In genomic region chr20:41627001-41627400, GRCh38 we compare ENCODE assay signal across 21 cellular contexts. TPM values are rescaled to one million over a fixed set of nuclear protein-coding genes. Genes with fewer than 3 reads are reported as not detected.
DNase-seq lines count a peak whose midpoint lies in the region; ATAC-seq and TF ChIP-seq lines count a peak whose summit lies in the region.
"Had no signal": no experiment of that assay in that cellular context is flagged by ENCODE, and none has a peak within 500 bp of the region (broad histone marks: within the 10 kb centered on the region; RNA-seq: fewer than 3 reads in every experiment).

No MANE protein-coding gene starts in this region.

- TF ChIP-seq POLR2A in sigmoid colon (IDR thresholded peaks at IDR 0.05) = no peak

- DNase-seq in LHCN-M2 (ENCODE audit: low read depth) (peak; percentile 10), PC-3 (no peak), chondrocyte (ENCODE audit: low spot score) (no peak), brain microvascular endothelial cell (no peak), sigmoid colon (no peak), COLO668 (lab: John Stamatoyannopoulos, UW; ENCODE audit: unreplicated experiment) (no peak)
- DNase-seq: AML-193; Caco-2; CD4-positive, alpha-beta memory T cell; GM23248; H9; NCI-H1694; NCI-H2029 treated with DMSO at 0.1 percent for 48 hours; NCI-H2227 treated with DMSO at 0.1 percent for 48 hours; NCI-H526 treated with DMSO at 0.1 percent for 48 hours; Right ventricle myocardium superior; T-cell had no signal

- H3K79me2 ChIP-seq in PC-3 (ENCODE audit: low read length) = no peaks in the 10 kb centered on the region

- peaks cover 7% of the 10 kb centered on the region for H3K4me1 Mint-ChIP-seq in chondrocyte (ENCODE audit: low read depth)
- H3K4me1 Mint-ChIP-seq: CD4-positive, alpha-beta memory T cell had no signal

- peaks cover 2% of the 10 kb centered on the region for H3K9me3 Mint-ChIP-seq in chondrocyte (ENCODE audit: low read depth)
- H3K9me3 Mint-ChIP-seq: H9, T-cell had no signal

- no peak; the same call in 1 of the 2 replicates for TF ChIP-seq CTCF in PC-3 (conservative IDR thresholded peaks at IDR 0.05; ENCODE audit: low read depth, low read length)
- TF ChIP-seq CTCF in chondrocyte (IDR thresholded peaks at IDR 0.05) = peak; percentile 13
- no peak for TF ChIP-seq CTCF in liver (IDR thresholded peaks at IDR 0.05; ENCODE audit: low read depth, low read length, missing input control)
- no peak for TF ChIP-seq CTCF in brain microvascular endothelial cell (IDR thresholded peaks at IDR 0.05; ENCODE audit: low read depth, low read length, missing control alignments)
- TF ChIP-seq CTCF in sigmoid colon (IDR thresholded peaks at IDR 0.05) = no peak

- H4K20me1 ChIP-seq in PC-3 (ENCODE audit: low read length) = no peaks in the 10 kb centered on the region
- H4K20me1 ChIP-seq: BLaER1 treated with 17β-estradiol and CSF1 and Interleukin-3, amounts not matched to agents 10 nM and 100 nM had no signal

- H3K36me3 ChIP-seq in PC-3 (ENCODE audit: low read depth, low read length) = no peaks in the 10 kb centered on the region
- no peaks in the 10 kb centered on the region for H3K36me3 ChIP-seq in liver (ENCODE audit: control insufficient read depth in 4 of 4, insufficient read depth in 3 of 4, low read depth in 1 of 4, low read length in 3 of 4)
- no peaks in the 10 kb centered on the region for H3K36me3 ChIP-seq in brain microvascular endothelial cell (replicated peaks)
- H3K36me3 ChIP-seq in sigmoid colon = no peaks in the 10 kb centered on the region
- H3K36me3 ChIP-seq: BLaER1 treated with 17β-estradiol and CSF1 and Interleukin-3, amounts not matched to agents 10 nM and 100 nM; SJSA1 had no signal

- H3K4me3 ChIP-seq in PC-3 (ENCODE audit: low read length) (no peak overlapping the region), liver (ENCODE audit: low read depth in 1 of 3, low read length in 3 of 3) (no peak overlapping the region), brain microvascular endothelial cell (ENCODE audit: low read depth, low read length) (no peak overlapping the region), sigmoid colon (no peak overlapping the region)
- H3K4me3 ChIP-seq: BLaER1 treated with 17β-estradiol and CSF1 and Interleukin-3, amounts not matched to agents 10 nM and 100 nM; GM23248; SJSA1 had no signal

- H3K36me3 Mint-ChIP-seq in chondrocyte (ENCODE audit: low read depth) = no peaks in the 10 kb centered on the region
- H3K36me3 Mint-ChIP-seq: CD4-positive, alpha-beta memory T cell; IgD-negative memory B cell; T-cell had no signal

- no peak overlapping the region for H2AFZ ChIP-seq in PC-3 (ENCODE audit: low read length)
- H2AFZ ChIP-seq: GM23248 had no signal

- no peaks in the 10 kb centered on the region for H3K4me1 ChIP-seq in PC-3 (ENCODE audit: insufficient read depth, low read length)
- H3K4me1 ChIP-seq in liver (ENCODE audit: control insufficient read depth in 4 of 4, insufficient read depth in 4 of 4, low read length in 3 of 4) = no peaks in the 10 kb centered on the region
- no peaks in the 10 kb centered on the region for H3K4me1 ChIP-seq in sigmoid colon
- H3K4me1 ChIP-seq: Caco-2, SJSA1 had no signal

- H3K9me3 ChIP-seq in PC-3 (ENCODE audit: low read length) (no peaks in the 10 kb centered on the region), liver (ENCODE audit: control insufficient read depth in 4 of 4, low read length in 3 of 4) (no peaks in the 10 kb centered on the region), sigmoid colon (no peaks in the 10 kb centered on the region)
- H3K9me3 ChIP-seq: Caco-2, SJSA1 had no signal

- H3K4me2 ChIP-seq in PC-3 (ENCODE audit: low read length) = no peak overlapping the region

- POLR2A ChIA-PET in PC-3 (lab: Charles Lee; ENCODE audit: unreplicated experiment) = no interaction called here

- BruUV-seq in PC-3 (replicated peaks; lab: Mats Ljungman, UMichigan) = no TSS peak

- WGBS in liver = 92% methylated on average over 1 of the region's 1 CpG
- 86 to 90% methylated on average over 1 of the region's 1 CpG for WGBS in sigmoid colon, 2 donors

- ATAC-seq in PC-3 = peak; percentile 49; the same call in 1 of the 2 replicates
- ATAC-seq: T-cell had no signal

- CTCF ChIA-PET in PC-3 (lab: Charles Lee) = no interaction called here

- no peak overlapping the region for H3K4me3 Mint-ChIP-seq in chondrocyte (ENCODE audit: unreplicated experiment)
- H3K4me3 Mint-ChIP-seq: CD4-positive, alpha-beta memory T cell; H9; IgD-negative memory B cell; T-cell had no signal

- H3K27me3 Mint-ChIP-seq in chondrocyte (ENCODE audit: low read depth) = peaks cover 3% of the 10 kb centered on the region
- H3K27me3 Mint-ChIP-seq: IgD-negative memory B cell had no signal

- TF ChIP-seq EP300 in sigmoid colon (IDR thresholded peaks at IDR 0.05) = no peak

- H3K27ac ChIP-seq in PC-3 (ENCODE audit: low read length) (no peak overlapping the region), liver (ENCODE audit: low read depth in 1 of 2, low read length in 2 of 2) (no peak overlapping the region), brain microvascular endothelial cell (no peak overlapping the region), sigmoid colon (no peak overlapping the region)
- H3K27ac ChIP-seq: GM23248, SJSA1 had no signal

- TF ChIP-seq RAD21 in liver (IDR thresholded peaks at IDR 0.05) = peak; percentile 52 to 63

- H3K27me3 ChIP-seq in PC-3 (ENCODE audit: low read length) (peaks cover 4% of the 10 kb centered on the region; the same call in 1 of the 2 replicates), liver (ENCODE audit: control insufficient read depth in 4 of 4, insufficient read depth in 4 of 4, low read length in 3 of 4) (no peaks in the 10 kb centered on the region), brain microvascular endothelial cell (replicated peaks) (no peaks in the 10 kb centered on the region), sigmoid colon (no peaks in the 10 kb centered on the region)
- H3K27me3 ChIP-seq: BLaER1 treated with 17β-estradiol and CSF1 and Interleukin-3, amounts not matched to agents 10 nM and 100 nM had no signal

- no peak overlapping the region for H3K9ac ChIP-seq in PC-3 (ENCODE audit: low read length)
- no peak overlapping the region for H3K9ac ChIP-seq in liver (ENCODE audit: low read depth in 1 of 2, low read length in 2 of 2)
- H3K9ac ChIP-seq: BLaER1 treated with 17β-estradiol and CSF1 and Interleukin-3, amounts not matched to agents 10 nM and 100 nM; GM23248 had no signal

- in situ Hi-C loops in brain microvascular endothelial cell (cut with HindIII; ENCODE audit: low pct_ligation_motif_present, low sequenced_read_pairs) = no loop called here

- intact Hi-C loops in PC-3 (cut with micrococcal nuclease) = no loop called here
- intact Hi-C loops in sigmoid colon (cut with DNase I) = no loop called here

- H3K9me2 ChIP-seq in PC-3 (replicated peaks; ENCODE audit: low read length) = no peaks in the 10 kb centered on the region

- no peak overlapping the region for H3K27ac Mint-ChIP-seq in chondrocyte (ENCODE audit: unreplicated experiment)
- H3K27ac Mint-ChIP-seq: CD4-positive, alpha-beta memory T cell; T-cell had no signal

- H3F3A ChIP-seq in PC-3 (ENCODE audit: low read length, unreplicated experiment) = no peaks in the 10 kb centered on the region

TF ChIP-seq in liver, 16 proteins besides CTCF, POLR2A, EP300 and RAD21 (continues in another document):
- no peak for TF ChIP-seq RXRA (IDR thresholded peaks at IDR 0.05)
- no peak for TF ChIP-seq SP1 (IDR thresholded peaks at IDR 0.05)
- TF ChIP-seq EGR1 (IDR thresholded peaks at IDR 0.05; ENCODE audit: low read depth in 2 of 2) = no peak
- TF ChIP-seq JUND (IDR thresholded peaks at IDR 0.05) = no peak
- TF ChIP-seq ZBTB33 (IDR thresholded peaks at IDR 0.05) = no peak
- no peak for TF ChIP-seq REST (IDR thresholded peaks at IDR 0.05)

RNA-seq across cellular contexts. Expression of gene CHD6, which starts 8.8 kb away (rescaled TPM):
- 19.5 and 20.2 TPM in 2 replicates for total RNA-seq in LHCN-M2 (2014; rRNA removed)
- 5.1 TPM for polyA plus RNA-seq in LHCN-M2 (2012)
- total RNA-seq in PC-3 (2014; rRNA removed) = 19.5 and 34.7 TPM in 2 replicates
- total RNA-seq in chondrocyte = 29.9 to 39.7 TPM (median 34.4 TPM) in 3 replicates
- 10 to 100 TPM; 14.8 to 23.4 TPM for total RNA-seq in liver
- polyA plus RNA-seq in liver = 10 to 100 TPM in 1 of 2 donors, 1 to 10 TPM in 1; 3.3 to 21.5 TPM
- total RNA-seq in sigmoid colon = 10 to 100 TPM; 29.9 to 40.2 (median 33.1) TPM
- polyA plus RNA-seq in sigmoid colon = 10 to 100 TPM in 1 of 3 donors, 1 to 10 TPM in 2; 2.4 to 12.9 (median 8.4) TPM
